ENCODE assay signal across 8 cellular contexts in the genomic region with DNA sequence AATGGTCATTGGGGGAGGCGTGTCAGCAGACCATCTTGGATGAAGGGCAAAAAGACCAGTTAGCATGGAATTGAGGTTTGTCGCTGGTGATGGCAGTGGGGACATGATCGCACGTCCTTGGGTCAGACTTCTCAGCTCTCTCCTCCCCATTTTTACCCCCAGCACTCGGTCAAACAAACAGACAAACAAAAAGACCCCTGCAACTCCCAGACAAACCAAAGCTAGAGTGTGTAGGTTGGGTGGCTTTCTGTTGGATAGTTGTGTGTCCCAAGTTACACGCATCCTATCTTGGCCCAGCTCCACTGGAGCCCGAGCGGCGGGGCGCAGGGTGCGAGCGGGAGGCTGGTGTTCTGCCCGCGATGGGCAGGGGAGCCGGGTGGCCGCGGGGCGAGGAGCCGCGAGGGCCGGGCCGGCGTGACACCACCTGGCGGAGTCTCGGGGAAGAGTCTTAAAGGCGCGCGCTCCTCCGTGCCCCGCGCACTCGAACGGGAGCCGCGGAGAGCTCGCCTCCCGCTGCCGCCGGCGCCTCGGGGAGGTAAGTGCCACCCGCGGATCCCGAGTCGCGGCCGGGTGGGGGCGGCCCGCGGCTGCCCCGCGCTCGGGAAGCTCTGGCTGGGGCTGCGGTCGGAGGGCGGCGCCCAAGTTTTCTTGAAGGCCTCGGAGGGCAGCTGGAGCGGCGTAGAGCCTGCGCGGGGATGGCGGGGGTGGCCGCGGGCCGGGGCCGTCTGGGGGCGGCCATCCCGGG. TPM values are rescaled to one million over a fixed set of nuclear protein-coding genes. Genes with fewer than 3 reads are reported as not detected.
A peak's percentile ranks its signal among the peaks of the same experiment; 100 is the strongest.
DNase-seq lines count a peak whose midpoint lies in the region; ATAC-seq and TF ChIP-seq lines count a peak whose summit lies in the region.

No MANE protein-coding gene starts in this region.

- no peaks in the 10 kb centered on the region for H3K9me3 Mint-ChIP-seq in activated T-cell treated with anti-CD3 and anti-CD28 coated beads, Interleukin-2, amount 50 U/mL, for 24 hours

- H3K27ac ChIP-seq in hepatocyte (no peak overlapping the region), skin epidermis (peak overlapping the region in 1 of 21 experiments; percentile 29)

- H2AFZ ChIP-seq in hepatocyte, result peak overlapping the region; percentile 45

- H3K27me3 Mint-ChIP-seq in activated T-cell treated with anti-CD3 and anti-CD28 coated beads, Interleukin-2, amount 50 U/mL, for 24 hours, result peaks cover 77% of the 10 kb centered on the region

- no peak overlapping the region for H3K27ac Mint-ChIP-seq in activated T-cell treated with anti-CD3 and anti-CD28 coated beads, Interleukin-2, amount 50 U/mL, for 24 hours

- no peaks in the 10 kb centered on the region for H3K36me3 Mint-ChIP-seq in activated T-cell treated with anti-CD3 and anti-CD28 coated beads, Interleukin-2, amount 50 U/mL, for 24 hours (ENCODE audit: low read depth)

- H3K79me2 ChIP-seq in hepatocyte, result no peaks in the 10 kb centered on the region

- peak overlapping the region; percentile 49 for H3K4me3 Mint-ChIP-seq in activated T-cell treated with anti-CD3 and anti-CD28 coated beads, Interleukin-2, amount 50 U/mL, for 24 hours

- H4K20me1 ChIP-seq in hepatocyte (ENCODE audit: insufficient read depth, poor library complexity, severe bottlenecking), result no peaks in the 10 kb centered on the region

- peaks cover 11% of the 10 kb centered on the region for H3K4me1 Mint-ChIP-seq in activated T-cell treated with anti-CD3 and anti-CD28 coated beads, Interleukin-2, amount 50 U/mL, for 24 hours (ENCODE audit: low read depth)

- DNase-seq in NCI-H82 (lab: John Stamatoyannopoulos, UW), result peak; percentile 29
- DNase-seq in NCI-H82 treated with DMSO at 0.1 percent for 48 hours (lab: John Stamatoyannopoulos, UW; ENCODE audit: unreplicated experiment), result no peak
- DNase-seq in activated T-cell treated with anti-CD3 and anti-CD28 coated beads, Interleukin-2, amount 50 U/mL, for 24 hours, result peak; percentile 63
- DNase-seq in hepatocyte (ENCODE audit: low spot score), result peak; percentile 55
- DNase-seq in putamen (ENCODE audit: low spot score), result no peak

- peak; percentile 27 for TF ChIP-seq CTCF in hepatocyte (IDR thresholded peaks at IDR 0.05; ENCODE audit: poor library complexity)

- H3K9me2 ChIP-seq in hepatocyte (replicated peaks; ENCODE audit: insufficient read depth), result no peaks in the 10 kb centered on the region

- 2% methylated on average over 42 of the region's 69 CpGs for WGBS in hepatocyte (ENCODE audit: low lambda C conversion rate, missing lambda C conversion rate)

- H3K36me3 ChIP-seq in hepatocyte (replicated peaks; ENCODE audit: insufficient read depth, low read depth), result no peaks in the 10 kb centered on the region

- peaks cover 73% of the 10 kb centered on the region for H3K27me3 ChIP-seq in hepatocyte

- H3K4me3 ChIP-seq in hepatocyte (no peak overlapping the region), skin epidermis (peak overlapping the region; percentile 24 to 50 (median 35))

- H3K4me1 ChIP-seq in hepatocyte (ENCODE audit: insufficient read depth), result peaks cover 10% of the 10 kb centered on the region

- H3K9me3 ChIP-seq in hepatocyte (ENCODE audit: low read depth), result no peaks in the 10 kb centered on the region

- ATAC-seq in GM19397 (IDR thresholded peaks at IDR 0.05; ENCODE audit: unreplicated experiment) (no peak), HG03442 (IDR thresholded peaks at IDR 0.05; ENCODE audit: unreplicated experiment) (no peak)

- H3K4me2 ChIP-seq in hepatocyte, result peak overlapping the region; percentile 92

RNA-seq across cellular contexts. Expression of a gene that starts 18.5 kb away (rescaled TPM):
- total RNA-seq in hepatocyte, result 1.5 and 2.1 TPM in 2 replicates
- 0.42 and 0.44 TPM in 2 replicates for polyA plus RNA-seq in hepatocyte

RNA-seq across cellular contexts. Expression of a gene that starts 37.3 kb away (rescaled TPM):
- 0.12 and 2.6 TPM in 2 replicates for total RNA-seq in hepatocyte
- not detected in 2 replicates for polyA plus RNA-seq in hepatocyte

Comparison
In these comparisons a context has a peak if more than half of its experiments do, and no peak if none do; other contexts are left out.
1. DNase-seq: peak in NCI-H82 (single experiment), activated T-cell treated with anti-CD3 and anti-CD28 coated beads, Interleukin-2, amount 50 U/mL, for 24 hours (single experiment) and hepatocyte (single experiment); none in NCI-H82 treated with DMSO at 0.1 percent for 48 hours (single experiment) and putamen (single experiment).